9 cellular contexts compared by ENCODE assay signal in the genomic region with DNA sequence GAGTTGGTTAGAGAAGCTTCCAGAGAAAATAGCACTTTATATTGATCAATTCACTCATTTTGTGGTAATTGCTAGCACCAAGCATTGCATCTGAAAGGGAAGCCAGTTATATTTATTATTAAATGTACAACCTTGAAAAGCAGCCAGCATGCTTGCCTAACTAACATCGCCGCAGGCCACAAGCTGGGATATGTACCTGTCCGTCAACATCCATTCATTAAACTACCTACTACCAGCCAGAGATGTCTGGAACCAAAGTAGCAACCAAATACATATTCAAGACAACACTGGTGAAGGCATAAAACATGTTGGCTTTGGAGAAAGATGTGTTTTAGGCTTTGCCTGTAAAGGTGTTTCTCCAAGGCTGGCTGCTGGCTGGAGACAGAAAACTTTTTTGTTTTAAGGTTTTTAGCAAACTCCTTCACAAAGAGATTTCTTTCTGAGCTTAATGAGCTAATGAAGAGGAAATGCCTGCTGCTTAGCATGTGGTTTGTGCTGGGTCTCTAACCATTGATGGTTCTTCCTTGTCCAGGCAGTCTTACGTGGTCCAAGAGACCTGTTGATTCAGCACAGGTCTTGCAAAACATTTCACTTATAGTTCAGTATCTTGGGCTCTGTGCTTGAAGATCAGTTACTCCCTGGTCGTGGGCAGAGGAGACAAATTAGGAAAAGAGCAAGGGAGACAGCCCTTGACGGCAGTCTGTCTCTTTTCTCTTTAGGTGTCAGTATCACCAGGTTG. TPM values are rescaled to one million over a fixed set of nuclear protein-coding genes. Genes with fewer than 3 reads are reported as not detected.
DNase-seq lines count a peak whose midpoint lies in the region; ATAC-seq, FAIRE-seq and TF ChIP-seq lines count a peak whose summit lies in the region.
"Had no signal": no experiment of that assay in that cellular context is flagged by ENCODE, and none has a peak within 500 bp of the region (broad histone marks: within the 10 kb centered on the region; RNA-seq: fewer than 3 reads in every experiment).

No MANE protein-coding gene starts in this region.

- no peaks in the 10 kb centered on the region for H3K9me2 ChIP-seq in PC-9 (ENCODE audit: insufficient read depth)

- H4K20me1 ChIP-seq in PC-9 (ENCODE audit: insufficient read depth): peaks cover 17% of the 10 kb centered on the region

- peak overlapping the region; percentile 85 for H3K4me3 ChIP-seq in PC-9
- H3K4me3 ChIP-seq in gastrocnemius medialis: no peak overlapping the region

- peak overlapping the region; percentile 45 for H3K4me3 Mint-ChIP-seq in endothelial cell (ENCODE audit: unreplicated experiment)

- H3K27me3 ChIP-seq in PC-9 (ENCODE audit: insufficient read depth, low read depth) (no peaks in the 10 kb centered on the region), gastrocnemius medialis (no peaks in the 10 kb centered on the region)

- no peak overlapping the region for H2AFZ ChIP-seq in PC-9

- peaks cover 77% of the 10 kb centered on the region for H3K4me1 ChIP-seq in PC-9 (replicated peaks; ENCODE audit: insufficient read depth)
- peaks cover 54 to 59% of the 10 kb centered on the region in 2 donors for H3K4me1 ChIP-seq in gastrocnemius medialis

- ATAC-seq in gastrocnemius medialis: no peak
- ATAC-seq in HG02763 (IDR thresholded peaks at IDR 0.05; ENCODE audit: unreplicated experiment): no peak

- H3K27ac Mint-ChIP-seq in endothelial cell (ENCODE audit: unreplicated experiment): peak overlapping the region; percentile 36

- intact Hi-C loops in PC-9 (cut with micrococcal nuclease; ENCODE audit: unreplicated experiment): loop anchor here (10.0 kb wide), 1 partner anchor 388 kb away; no protein-coding TSS in a partner anchor
- intact Hi-C loops in gastrocnemius medialis (cut with DNase I; ENCODE audit: low total_unique reads): no loop called here

- CTCF ChIA-PET in PC-9 (lab: Charles Lee) (no interaction called here), GM10248 (lab: Yijun Ruan, JAX) (interaction anchor here (0.8 to 3.3 kb wide), 10 partner anchors 9 to 439 kb away, joined by 3 to 14 read pairs (median 4); a partner anchor contains a TSS)

- no TSS peak for BruUV-seq in PC-9 (replicated peaks; lab: Mats Ljungman, UMichigan)

- H3K4me1 Mint-ChIP-seq in endothelial cell (ENCODE audit: unreplicated experiment): peaks cover 39% of the 10 kb centered on the region

- peaks cover 20% of the 10 kb centered on the region for H3K36me3 Mint-ChIP-seq in endothelial cell (ENCODE audit: low read depth, unreplicated experiment)

- H3K27me3 Mint-ChIP-seq in endothelial cell (ENCODE audit: unreplicated experiment): peaks cover 8% of the 10 kb centered on the region

- peaks cover 92% of the 10 kb centered on the region for H3K79me2 ChIP-seq in PC-9 (ENCODE audit: low read depth)

- H3F3A ChIP-seq in PC-9 (ENCODE audit: insufficient read depth, low read depth): peaks cover 65% of the 10 kb centered on the region

- no peaks in the 10 kb centered on the region for H3K9me3 ChIP-seq in PC-9 (ENCODE audit: insufficient read depth, low read depth)
- H3K9me3 ChIP-seq in gastrocnemius medialis: no peaks in the 10 kb centered on the region

- POLR2A ChIA-PET in PC-9 (lab: Charles Lee; ENCODE audit: unreplicated experiment): interaction anchor here (0.7 to 1.7 kb wide), 3 partner anchors 9 to 133 kb away, joined by 3 to 6 read pairs (median 4); no protein-coding TSS in a partner anchor
- POLR2A ChIA-PET in GM10248 (lab: Yijun Ruan, JAX): interaction anchor here (0.6 to 1.9 kb wide), 2 partner anchors 11 to 14 kb away, joined by 3 read pairs; no protein-coding TSS in a partner anchor

- TF ChIP-seq CTCF in PC-9 (conservative IDR thresholded peaks at IDR 0.05): no peak
- no peak for TF ChIP-seq CTCF in endothelial cell (IDR thresholded peaks at IDR 0.05; ENCODE audit: unreplicated experiment)
- no peak for TF ChIP-seq CTCF in gastrocnemius medialis (IDR thresholded peaks at IDR 0.05 in 4 of 5, conservative IDR thresholded peaks at IDR 0.05 in 1 of 5)
- no peak for TF ChIP-seq CTCF in GM10248 (IDR thresholded peaks at IDR 0.05; ENCODE audit: control extremely low read depth, extremely low read depth, low read depth, missing control alignments)

- H3K36me3 ChIP-seq in PC-9 (ENCODE audit: low read depth) (peaks cover 33% of the 10 kb centered on the region), gastrocnemius medialis (peaks cover 0 to 14% of the 10 kb centered on the region in 2 donors)

- H3K9me3 Mint-ChIP-seq in endothelial cell (ENCODE audit: unreplicated experiment): no peaks in the 10 kb centered on the region

- in situ Hi-C loops in gastrocnemius medialis (cut with MboI; ENCODE audit: low sequenced_read_pairs in 4 of 4): no loop called here

- TF ChIP-seq POLR2A in gastrocnemius medialis (IDR thresholded peaks at IDR 0.05): no peak

- peak overlapping the region; percentile 90 for H3K4me2 ChIP-seq in PC-9

- DNase-seq in GM18507 (ENCODE audit: extremely low spot score, insufficient read length, low read depth) (no peak), PC-9 (peak in 1 of 2 experiments; percentile 63), endothelial cell (ENCODE audit: low spot score) (no peak), gastrocnemius medialis (no peak), GM10248 (ENCODE audit: extremely low spot score) (no peak), NCI-H2081 treated with DMSO at 0.1 percent for 48 hours (lab: John Stamatoyannopoulos, UW) (no peak)
- no peak for DNase-seq in activated CD4-positive, CD25-positive, alpha-beta regulatory T cell treated with anti-CD3 and anti-CD28 coated beads, Interleukin-2, amount 50 U/mL, for 72 hours
- DNase-seq: head of caudate nucleus had no signal

- H3K27ac ChIP-seq in PC-9 (peak overlapping the region; percentile 96), gastrocnemius medialis (peak overlapping the region; percentile 6 to 94 (median 33))

- FAIRE-seq in GM18507 (lab: Jason Lieb, UNC): peak; percentile 45

RNA-seq across cellular contexts. Expression of a gene that starts 3.1 kb away (rescaled TPM):
- total RNA-seq in PC-9 (2021) (117 and 142 TPM in 2 replicates), endothelial cell (ENCODE audit: unreplicated experiment) (65.1 TPM), gastrocnemius medialis (10 to 100 TPM; 13.3 to 18.9 (median 18.5) TPM)

RNA-seq across cellular contexts. Expression of a gene that starts 49.5 kb away (rescaled TPM):
- total RNA-seq in PC-9 (2021) (26.9 and 30.7 TPM in 2 replicates), endothelial cell (ENCODE audit: unreplicated experiment) (15.3 TPM), gastrocnemius medialis (10 to 100 TPM; 15.1 to 36.2 (median 21.7) TPM)

RNA-seq across cellular contexts. Expression of a gene that starts 51.2 kb away (rescaled TPM):
- 36.6 and 45.2 TPM in 2 replicates for total RNA-seq in PC-9 (2021)
- 16.4 TPM for total RNA-seq in endothelial cell (ENCODE audit: unreplicated experiment)
- total RNA-seq in gastrocnemius medialis: under 1 TPM; 0.10 to 0.87 (median 0.18) TPM
